Comparison of ENCODE assay signal across 26 cellular contexts in genomic region chr15:83905874-83906273, GRCh38.
"Had no signal": no experiment of that assay in that cellular context is flagged by ENCODE, and none has a peak within 500 bp of the region (broad histone marks: within the 10 kb centered on the region; RNA-seq: fewer than 3 reads in every experiment).

No MANE protein-coding gene starts in this region.

- H3K36me3 ChIP-seq: colonic mucosa, esophagus squamous epithelium, gastrocnemius medialis, left lung, lower lobe of right lung had no signal

- H3K27me3 ChIP-seq: colonic mucosa, esophagus squamous epithelium, gastrocnemius medialis, heart right ventricle, left lung had no signal

- H3K4me3 ChIP-seq: colonic mucosa, esophagus squamous epithelium, gastrocnemius medialis, heart right ventricle, left lung, lower lobe of right lung, mucosa of descending colon had no signal

- H3K4me1 ChIP-seq: colonic mucosa, esophagus squamous epithelium, left lung, lower lobe of right lung had no signal

- ATAC-seq: effector memory CD8-positive, alpha-beta T cell; esophagus mucosa; gastrocnemius medialis; heart right ventricle; left cardiac atrium; left lung; left ventricle myocardium superior; lower lobe of right lung; mucosa of descending colon had no signal

- DNase-seq: colonic mucosa; cortex of kidney; effector CD8-positive, alpha-beta T cell; effector memory CD8-positive, alpha-beta T cell; endodermal cell; erythroblast; esophagus squamous epithelium; foreskin fibroblast; foreskin melanocyte; gastrocnemius medialis; glutamatergic neuron; head of caudate nucleus; heart right ventricle; hippocampal formation; left cardiac atrium; left lung; left ventricle myocardium superior; lower lobe of right lung; mesenchymal stem cell; mucosa of descending colon; naive B cell had no signal

- H3K9me3 ChIP-seq: colonic mucosa, esophagus squamous epithelium, gastrocnemius medialis, lower lobe of right lung, mucosa of descending colon had no signal

- H3K27ac ChIP-seq: colonic mucosa, epithelial cell of prostate, gastrocnemius medialis, heart right ventricle, left lung, lower lobe of right lung had no signal

- FAIRE-seq: endometrium, islet of Langerhans, keratinocyte had no signal
